ENCODE assay signal across 16 cellular contexts in the genomic region with DNA sequence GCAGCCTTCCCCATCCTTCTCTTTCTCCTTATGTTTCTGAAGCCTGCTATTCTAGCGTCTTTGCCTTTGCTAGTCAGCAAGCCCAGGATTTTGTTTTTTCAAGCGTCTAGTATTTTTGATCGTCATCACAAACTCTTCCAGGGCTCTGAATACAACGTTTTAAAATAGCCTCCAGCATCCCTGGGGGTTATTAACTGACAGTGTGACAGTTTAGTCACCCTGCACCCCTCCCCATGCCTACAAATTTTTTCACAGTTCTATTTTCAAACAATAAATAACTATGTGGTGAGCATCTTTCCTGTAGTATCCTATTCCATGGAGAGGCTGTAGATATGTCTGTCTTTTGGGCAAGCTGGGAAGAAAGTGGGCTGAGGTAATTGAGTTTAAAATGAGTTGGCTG.
"Had no signal": no experiment of that assay in that cellular context is flagged by ENCODE, and none has a peak within 500 bp of the region (broad histone marks: within the 10 kb centered on the region; RNA-seq: fewer than 3 reads in every experiment).

No MANE protein-coding gene starts in this region.

- H3K27ac Mint-ChIP-seq: naive thymus-derived CD8-positive, alpha-beta T cell had no signal

- DNase-seq: effector memory CD4-positive, alpha-beta T cell; gastrocnemius medialis; heart right ventricle; hypothalamus; kidney glomerular epithelial cell; mesendoderm; naive thymus-derived CD8-positive, alpha-beta T cell; posterior cingulate gyrus; sigmoid colon; small intestine; stimulated activated CD4-positive, alpha-beta T cell treated with anti-CD3 and anti-CD28 coated beads, Interleukin-12 subunit alpha, Interleukin-12 subunit beta, amount 100 ng/mL, for 4 hours; stimulated activated naive CD4-positive, alpha-beta T cell; thyroid gland had no signal

- H3K4me3 Mint-ChIP-seq: naive thymus-derived CD8-positive, alpha-beta T cell had no signal

- H3K36me3 ChIP-seq: esophagus muscularis mucosa, gastrocnemius medialis, heart right ventricle, neutrophil, sigmoid colon, thyroid gland had no signal

- H3K36me3 Mint-ChIP-seq: naive thymus-derived CD8-positive, alpha-beta T cell had no signal

- H3K4me1 ChIP-seq: gastrocnemius medialis, thyroid gland had no signal

- ATAC-seq: gastrocnemius medialis; heart right ventricle; naive thymus-derived CD8-positive, alpha-beta T cell had no signal

- H3K4me3 ChIP-seq: esophagus muscularis mucosa, gastrocnemius medialis, heart right ventricle, sigmoid colon, thyroid gland had no signal

- H3K27ac ChIP-seq: epithelial cell of prostate, esophagus muscularis mucosa, gastrocnemius medialis, heart right ventricle, neutrophil, sigmoid colon, thyroid gland had no signal

- H3K4me1 Mint-ChIP-seq: naive thymus-derived CD8-positive, alpha-beta T cell had no signal

- H3K27me3 ChIP-seq: esophagus muscularis mucosa, gastrocnemius medialis, heart right ventricle, neutrophil, sigmoid colon, thyroid gland had no signal

- H3K9me3 ChIP-seq: esophagus muscularis mucosa, gastrocnemius medialis, neutrophil, sigmoid colon, thyroid gland had no signal
